ENCODE assay signal across 10 cellular contexts in genomic region chr7:150371131-150371995, GRCh38. TPM values are rescaled to one million over a fixed set of nuclear protein-coding genes. Genes with fewer than 3 reads are reported as not detected.
DNase-seq lines count a peak whose midpoint lies in the region; ATAC-seq and TF ChIP-seq lines count a peak whose summit lies in the region.
"Had no signal": no experiment of that assay in that cellular context is flagged by ENCODE, and none has a peak within 500 bp of the region (broad histone marks: within the 10 kb centered on the region; RNA-seq: fewer than 3 reads in every experiment).

No MANE protein-coding gene starts in this region.

- no peak for TF ChIP-seq EP300 in neural cell (conservative IDR thresholded peaks at IDR 0.05; ENCODE audit: poor library complexity, severe bottlenecking)

- H3K9me2 ChIP-seq in neural cell (ENCODE audit: insufficient read depth, low read length): no peaks in the 10 kb centered on the region

- peaks cover 29% of the 10 kb centered on the region for H3K4me1 Mint-ChIP-seq in activated naive CD8-positive, alpha-beta T cell treated with anti-CD3 and anti-CD28 coated beads, Interleukin-2, amount 10 ng/mL, durations not matched to agents 7 days and 5 days

- TF ChIP-seq CTCF in neural cell (IDR thresholded peaks at IDR 0.05; ENCODE audit: poor library complexity, severe bottlenecking): no peak
- no peak for TF ChIP-seq CTCF in BE2C (IDR thresholded peaks at IDR 0.05; ENCODE audit: low read depth, low read length)

- no peak for TF ChIP-seq RAD21 in neural cell (conservative IDR thresholded peaks at IDR 0.05)

- H3K4me3 Mint-ChIP-seq in activated naive CD8-positive, alpha-beta T cell treated with anti-CD3 and anti-CD28 coated beads, Interleukin-2, amount 10 ng/mL, durations not matched to agents 7 days and 5 days: no peak overlapping the region

- H3K27me3 ChIP-seq in neural cell (ENCODE audit: insufficient read depth, low read depth, low read length) (no peaks in the 10 kb centered on the region), BE2C (no peaks in the 10 kb centered on the region)

- DNase-seq in activated naive CD8-positive, alpha-beta T cell treated with anti-CD3 and anti-CD28 coated beads, Interleukin-2, amount 10 ng/mL, durations not matched to agents 7 days and 5 days: peak; percentile 30
- no peak for DNase-seq in stimulated activated naive CD4-positive, alpha-beta T cell (lab: John Stamatoyannopoulos, UW)
- DNase-seq in BE2C: no peak
- DNase-seq: NCI-H2107, SIG-M5 had no signal

- H3K9me3 ChIP-seq in neural cell (ENCODE audit: low read length) (no peaks in the 10 kb centered on the region), BE2C (no peaks in the 10 kb centered on the region)

- H4K20me1 ChIP-seq in neural cell (ENCODE audit: insufficient read depth): no peaks in the 10 kb centered on the region

- H3K4me2 ChIP-seq in neural cell (ENCODE audit: low read length): no peak overlapping the region

- H3K27me3 Mint-ChIP-seq in activated naive CD8-positive, alpha-beta T cell treated with anti-CD3 and anti-CD28 coated beads, Interleukin-2, amount 10 ng/mL, durations not matched to agents 7 days and 5 days: no peaks in the 10 kb centered on the region

- H3K27ac Mint-ChIP-seq in activated naive CD8-positive, alpha-beta T cell treated with anti-CD3 and anti-CD28 coated beads, Interleukin-2, amount 10 ng/mL, durations not matched to agents 7 days and 5 days: no peak overlapping the region

- H3K36me3 Mint-ChIP-seq in activated naive CD8-positive, alpha-beta T cell treated with anti-CD3 and anti-CD28 coated beads, Interleukin-2, amount 10 ng/mL, durations not matched to agents 7 days and 5 days: peaks cover 5% of the 10 kb centered on the region

- H3K36me3 ChIP-seq in neural cell (ENCODE audit: insufficient read depth, low read length) (no peaks in the 10 kb centered on the region), BE2C (peaks cover 61% of the 10 kb centered on the region)

- H3K79me2 ChIP-seq in neural cell (replicated peaks; ENCODE audit: insufficient read depth, low read length): peaks cover 34% of the 10 kb centered on the region

- H3K4me1 ChIP-seq in BE2C: no peaks in the 10 kb centered on the region

- no peak overlapping the region for H2AFZ ChIP-seq in neural cell (ENCODE audit: low read depth, low read length)
- H2AFZ ChIP-seq: parathyroid adenoma had no signal

- no peaks in the 10 kb centered on the region for H3F3A ChIP-seq in neural cell (ENCODE audit: insufficient read depth, low read length, poor library complexity, severe bottlenecking)

- POLR2A ChIA-PET in activated naive CD8-positive, alpha-beta T cell treated with anti-CD3 and anti-CD28 coated beads, Interleukin-2, amount 10 ng/mL, durations not matched to agents 7 days and 5 days (lab: Charles Lee): interaction anchor here (1.1 to 3.5 kb wide), 2 partner anchors 10 to 34 kb away, joined by 3 to 47 read pairs; a partner anchor contains a TSS

- H3K27ac ChIP-seq in neural cell (ENCODE audit: low read length): peak overlapping the region; percentile 28
- H3K27ac ChIP-seq: parathyroid adenoma had no signal

- H3K9ac ChIP-seq in neural cell (ENCODE audit: low read length): peak overlapping the region; percentile 95
- H3K9ac ChIP-seq: parathyroid adenoma had no signal

- H3K4me3 ChIP-seq in neural cell (ENCODE audit: low read length) (peak overlapping the region; percentile 98), BE2C (ENCODE audit: low read depth, low read length) (no peak overlapping the region)

- no peaks in the 10 kb centered on the region for H3K9me3 Mint-ChIP-seq in activated naive CD8-positive, alpha-beta T cell treated with anti-CD3 and anti-CD28 coated beads, Interleukin-2, amount 10 ng/mL, durations not matched to agents 7 days and 5 days

- ATAC-seq in GM18505 (IDR thresholded peaks at IDR 0.05; ENCODE audit: unreplicated experiment) (no peak), HG02884 (IDR thresholded peaks at IDR 0.05; ENCODE audit: unreplicated experiment) (no peak)
- no peak for ATAC-seq in activated naive CD8-positive, alpha-beta T cell treated with anti-CD3 and anti-CD28 coated beads, Interleukin-2, amount 10 ng/mL, durations not matched to agents 7 days and 5 days (ENCODE audit: low read depth)

- TF ChIP-seq POLR2A in GM18505 (IDR thresholded peaks at IDR 0.05; ENCODE audit: borderline replicate concordance, extremely low read depth, insufficient read depth, insufficient read length): peak; percentile 2

TF ChIP-seq in neural cell, 6 proteins besides CTCF, POLR2A, EP300 and RAD21:
- TF ChIP-seq REST (IDR thresholded peaks at IDR 0.05; ENCODE audit: borderline replicate concordance) (no peak), POLR2AphosphoS5 (IDR thresholded peaks at IDR 0.05) (no peak), TAF1 (IDR thresholded peaks at IDR 0.05; ENCODE audit: low read depth) (no peak), MXI1 (conservative IDR thresholded peaks at IDR 0.05; ENCODE audit: poor library complexity, severe bottlenecking) (no peak), EZH2 (IDR thresholded peaks at IDR 0.05; ENCODE audit: borderline replicate concordance, insufficient read depth, low read length, poor library complexity, severe bottlenecking) (no peak), SMC3 (conservative IDR thresholded peaks at IDR 0.05; ENCODE audit: poor library complexity) (no peak)

RNA-seq across cellular contexts. Expression of gene REPIN1, which starts 2.7 kb away (rescaled TPM):
- 10 to 100 TPM; 53.4 to 57.5 TPM for total RNA-seq in activated naive CD8-positive, alpha-beta T cell treated with anti-CD3 and anti-CD28 coated beads, Interleukin-2, amount 10 ng/mL, durations not matched to agents 7 days and 5 days
- polyA plus RNA-seq in neural cell: 95.5 and 127 TPM in 2 replicates
- 69.5 and 85.0 TPM in 2 replicates for polyA minus RNA-seq in neural cell
- 396 TPM for polyA plus RNA-seq in BE2C (2012; ENCODE audit: insufficient read depth, insufficient read length, low read depth)

RNA-seq across cellular contexts. Expression of gene ZNF775, which starts 7.8 kb away (rescaled TPM):
- total RNA-seq in activated naive CD8-positive, alpha-beta T cell treated with anti-CD3 and anti-CD28 coated beads, Interleukin-2, amount 10 ng/mL, durations not matched to agents 7 days and 5 days: 1 to 10 TPM; 5.4 to 6.4 TPM
- polyA plus RNA-seq in neural cell: 16.8 and 24.9 TPM in 2 replicates
- 22.9 and 28.5 TPM in 2 replicates for polyA minus RNA-seq in neural cell
- 18.2 TPM for polyA plus RNA-seq in BE2C (2012; ENCODE audit: insufficient read depth, insufficient read length, low read depth)

RNA-seq across cellular contexts. Expression of gene RARRES2, which starts 29.9 kb away (rescaled TPM):
- not detected for total RNA-seq in activated naive CD8-positive, alpha-beta T cell treated with anti-CD3 and anti-CD28 coated beads, Interleukin-2, amount 10 ng/mL, durations not matched to agents 7 days and 5 days
- 0.71 TPM in 1 of 2 replicates, not detected in the other for polyA plus RNA-seq in neural cell
- not detected in 2 replicates for polyA minus RNA-seq in neural cell
- not detected for polyA plus RNA-seq in BE2C (2012; ENCODE audit: insufficient read depth, insufficient read length, low read depth)
- total RNA-seq: H4 had no signal

RNA-seq across cellular contexts. Expression of gene ACTR3C, which starts 48.0 kb away (rescaled TPM):
- 1 to 10 TPM; 6.4 to 7.0 TPM for total RNA-seq in activated naive CD8-positive, alpha-beta T cell treated with anti-CD3 and anti-CD28 coated beads, Interleukin-2, amount 10 ng/mL, durations not matched to agents 7 days and 5 days
- polyA plus RNA-seq in neural cell: not detected in 2 replicates
- polyA minus RNA-seq in neural cell: not detected in 2 replicates
- 4.9 TPM for polyA plus RNA-seq in BE2C (2012; ENCODE audit: insufficient read depth, insufficient read length, low read depth)

RNA-seq across cellular contexts. Expression of gene LRRC61, which starts 48.2 kb away (rescaled TPM):
- 10 to 100 TPM; 16.6 to 17.2 TPM for total RNA-seq in activated naive CD8-positive, alpha-beta T cell treated with anti-CD3 and anti-CD28 coated beads, Interleukin-2, amount 10 ng/mL, durations not matched to agents 7 days and 5 days
- polyA plus RNA-seq in neural cell: 1.2 and 5.0 TPM in 2 replicates
- polyA minus RNA-seq in neural cell: 2.2 and 2.9 TPM in 2 replicates
- 44.5 TPM for polyA plus RNA-seq in BE2C (2012; ENCODE audit: insufficient read depth, insufficient read length, low read depth)
- total RNA-seq: H4 had no signal
